20 cellular contexts compared by ENCODE assay signal in the genomic region with DNA sequence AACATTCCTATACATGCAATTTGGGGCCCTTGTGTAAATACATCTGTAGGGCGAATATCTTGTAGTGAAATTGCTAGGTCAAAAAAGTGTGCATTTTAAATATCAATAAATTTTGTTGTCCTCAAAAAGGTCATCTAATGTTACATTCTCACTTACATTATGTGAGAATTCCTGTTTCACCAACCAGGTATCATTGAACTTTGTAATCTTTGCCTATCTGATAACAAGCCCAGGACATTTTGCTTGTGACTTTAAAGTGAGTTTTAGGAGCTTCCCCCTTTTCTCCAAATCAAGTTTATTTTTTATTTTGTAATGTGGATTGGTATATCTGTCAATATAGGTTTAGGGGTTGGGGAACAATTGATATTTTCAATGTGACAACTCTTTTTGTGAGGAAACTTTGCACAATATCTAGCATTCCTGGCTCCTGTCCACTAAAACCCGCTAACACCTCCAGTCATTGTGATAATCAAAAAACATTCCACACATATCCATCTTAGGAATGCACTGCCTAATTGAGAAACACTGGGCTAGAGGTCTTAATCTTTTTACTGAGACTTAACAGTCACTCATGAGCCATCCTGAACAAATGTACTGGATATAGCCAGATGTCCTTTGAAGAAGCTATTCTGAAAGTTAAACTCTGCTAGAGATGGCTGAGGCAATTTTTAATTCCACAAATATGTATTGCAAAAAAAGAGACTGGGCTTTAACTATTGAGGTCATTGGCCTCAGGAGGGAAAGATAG.
DNase-seq lines count a peak whose midpoint lies in the region; ATAC-seq, FAIRE-seq and TF ChIP-seq lines count a peak whose summit lies in the region.
"Had no signal": no experiment of that assay in that cellular context is flagged by ENCODE, and none has a peak within 500 bp of the region (broad histone marks: within the 10 kb centered on the region; RNA-seq: fewer than 3 reads in every experiment).

No MANE protein-coding gene starts in this region.

- H2AFZ ChIP-seq in osteoblast (ENCODE audit: low read length), result no peak overlapping the region

- no peak for TF ChIP-seq CTCF in RWPE2 (IDR thresholded peaks at IDR 0.05; ENCODE audit: poor library complexity, severe bottlenecking)
- TF ChIP-seq CTCF in fibroblast of mammary gland (conservative IDR thresholded peaks at IDR 0.05; ENCODE audit: control insufficient read depth, insufficient read depth, low read depth, low read length), result no peak
- TF ChIP-seq CTCF in osteoblast (IDR thresholded peaks at IDR 0.05; ENCODE audit: extremely low read depth, low read depth, low read length), result no peak

- H3K4me3 ChIP-seq in RWPE2 (ENCODE audit: severe bottlenecking) (no peak overlapping the region), fibroblast of mammary gland (ENCODE audit: control insufficient read depth, low read depth, low read length) (no peak overlapping the region), osteoblast (ENCODE audit: insufficient read depth, low read length) (no peak overlapping the region)
- H3K4me3 ChIP-seq: BLaER1 treated with 17β-estradiol and CSF1 and Interleukin-3, amounts not matched to agents 10 nM and 100 nM; transverse colon had no signal

- no peak overlapping the region for H3K4me2 ChIP-seq in osteoblast (ENCODE audit: insufficient read depth, low read length)
- H3K4me2 ChIP-seq: BLaER1 treated with 17β-estradiol and CSF1 and Interleukin-3, amounts not matched to agents 10 nM and 100 nM had no signal

- no peaks in the 10 kb centered on the region for H3K79me2 ChIP-seq in osteoblast (ENCODE audit: insufficient read depth, low read length)

- no peaks in the 10 kb centered on the region for H4K20me1 ChIP-seq in osteoblast (ENCODE audit: insufficient read depth, low read length)
- H4K20me1 ChIP-seq: BLaER1 treated with 17β-estradiol and CSF1 and Interleukin-3, amounts not matched to agents 10 nM and 100 nM had no signal

- H3K36me3 ChIP-seq in RWPE2 (ENCODE audit: low read depth) (no peaks in the 10 kb centered on the region), osteoblast (ENCODE audit: insufficient read depth, low read length) (no peaks in the 10 kb centered on the region)
- H3K36me3 ChIP-seq: BLaER1 treated with 17β-estradiol and CSF1 and Interleukin-3, amounts not matched to agents 10 nM and 100 nM; transverse colon had no signal

- no peak for FAIRE-seq in GM12891 (lab: Jason Lieb, UNC)
- FAIRE-seq: HTR-8/SVneo had no signal

- peak; percentile 76 for DNase-seq in GM03348 (ENCODE audit: low spot score)
- DNase-seq in RWPE2 (ENCODE audit: low spot score), result no peak
- DNase-seq in fibroblast of mammary gland (ENCODE audit: low read depth), result peak; percentile 47
- peak; percentile 62 for DNase-seq in osteoblast (ENCODE audit: insufficient read length, low spot score, missing footprints)
- DNase-seq in T-helper 2 cell, result no peak
- DNase-seq in GM12891 (ENCODE audit: insufficient read length, low spot score), result no peak
- DNase-seq: activated B cell treated with CpG ODN at 0.5 μM for 24 hours; activated CD8-positive, alpha-beta T cell treated with anti-CD3 and anti-CD28 coated beads, Interleukin-2, amount 10 ng/mL, durations not matched to agents 7 days and 5 days; endodermal cell; H7; NCI-H1436 treated with DMSO at 0.1 percent for 48 hours; NCI-H446 treated with DMSO at 0.1 percent for 48 hours; nephron progenitor cell; SIG-M5; stimulated activated naive B cell treated with anti-CD40 and anti-IgM and Interleukin-4, amounts not matched to agents 10 μg/mL and 1 μg/mL and 100 μg/mL, for 72 hours; transverse colon had no signal

- TF ChIP-seq POLR2A in GM12891 (IDR thresholded peaks at IDR 0.05; ENCODE audit: low read depth, low read length), result no peak

- peaks cover 8% of the 10 kb centered on the region for H3K4me1 ChIP-seq in RWPE2 (ENCODE audit: insufficient read depth, poor library complexity, severe bottlenecking)
- H3K4me1 ChIP-seq in osteoblast (ENCODE audit: insufficient read depth, low read length), result peaks cover 11% of the 10 kb centered on the region
- H3K4me1 ChIP-seq: transverse colon had no signal

- H3K27me3 ChIP-seq in RWPE2 (ENCODE audit: insufficient read depth, poor library complexity, severe bottlenecking) (no peaks in the 10 kb centered on the region), osteoblast (ENCODE audit: insufficient read depth, low read length) (no peaks in the 10 kb centered on the region)
- H3K27me3 ChIP-seq: BLaER1 treated with 17β-estradiol and CSF1 and Interleukin-3, amounts not matched to agents 10 nM and 100 nM; transverse colon had no signal

- H3K27ac ChIP-seq in RWPE2 (ENCODE audit: poor library complexity, severe bottlenecking) (peak overlapping the region; percentile 40), osteoblast (ENCODE audit: low read depth, low read length) (no peak overlapping the region)
- H3K27ac ChIP-seq: BLaER1 treated with 17β-estradiol and CSF1 and Interleukin-3, amounts not matched to agents 10 nM and 100 nM; transverse colon had no signal

- H3K9me3 ChIP-seq in RWPE2 (ENCODE audit: severe bottlenecking) (no peaks in the 10 kb centered on the region), osteoblast (ENCODE audit: low read depth, low read length) (no peaks in the 10 kb centered on the region)
- H3K9me3 ChIP-seq: BLaER1 treated with 17β-estradiol and CSF1 and Interleukin-3, amounts not matched to agents 10 nM and 100 nM; transverse colon had no signal

- ATAC-seq in RWPE2 (ENCODE audit: low read depth), result peak; percentile 96
- ATAC-seq in HG02852 (IDR thresholded peaks at IDR 0.05; ENCODE audit: unreplicated experiment), result no peak
- no peak for ATAC-seq in GM21423 (IDR thresholded peaks at IDR 0.05; ENCODE audit: unreplicated experiment)
- ATAC-seq: activated CD8-positive, alpha-beta T cell treated with anti-CD3 and anti-CD28 coated beads, Interleukin-2, amount 10 ng/mL, durations not matched to agents 7 days and 5 days; stimulated activated naive B cell treated with anti-CD40 and anti-IgM and Interleukin-4, amounts not matched to agents 10 μg/mL and 1 μg/mL and 100 μg/mL, for 72 hours had no signal

TF ChIP-seq in GM12891, 5 proteins besides CTCF, POLR2A, EP300 and RAD21:
- TF ChIP-seq POU2F2 (IDR thresholded peaks at IDR 0.05; ENCODE audit: low read depth, low read length), result no peak
- no peak for TF ChIP-seq TAF1 (IDR thresholded peaks at IDR 0.05; ENCODE audit: low read depth, low read length)
- no peak for TF ChIP-seq PAX5 (IDR thresholded peaks at IDR 0.05; ENCODE audit: insufficient read depth, low read length, severe bottlenecking)
- TF ChIP-seq POLR2AphosphoS5 (IDR thresholded peaks at IDR 0.05; ENCODE audit: low read depth, low read length), result no peak
- TF ChIP-seq SPI1 (IDR thresholded peaks at IDR 0.05; ENCODE audit: low read depth, low read length), result no peak
TF ChIP-seq in GM12891: peak in this region for 0.

Comparison
In these comparisons a context has a peak if more than half of its experiments do, and no peak if none do; other contexts are left out.
1. DNase-seq: peak in GM03348 (single experiment), fibroblast of mammary gland (single experiment) and osteoblast (single experiment); none in RWPE2 (single experiment), T-helper 2 cell (0 of 5) and GM12891 (single experiment).